In genomic region chr9:115043632-115044031, GRCh38 we compare ENCODE assay signal across 31 cellular contexts.
DNase-seq lines count a peak whose midpoint lies in the region; ATAC-seq, FAIRE-seq and TF ChIP-seq lines count a peak whose summit lies in the region.
"Had no signal": no experiment of that assay in that cellular context is flagged by ENCODE, and none has a peak within 500 bp of the region (broad histone marks: within the 10 kb centered on the region; RNA-seq: fewer than 3 reads in every experiment).

No MANE protein-coding gene starts in this region.

- no peaks in the 10 kb centered on the region for H3K27me3 ChIP-seq in esophagus muscularis mucosa
- H3K27me3 ChIP-seq: brain microvascular endothelial cell, ovary, testis, vagina had no signal

- intact Hi-C loops in esophagus muscularis mucosa (cut with DNase I): no loop called here

- TF ChIP-seq EP300 in esophagus muscularis mucosa (IDR thresholded peaks at IDR 0.05): no peak

- H3K36me3 Mint-ChIP-seq in activated T-helper 17 cell treated with anti-CD3 and anti-CD28 coated beads, Interleukin-2, amount 50 U/mL, for 72 hours (ENCODE audit: low read depth): no peaks in the 10 kb centered on the region
- H3K36me3 Mint-ChIP-seq: natural killer cell treated with Interleukin-12 subunit alpha and Interleukin-12 subunit beta and Interleukin-15 and Interleukin-18, amount 100 ng/mL, for 72 hours had no signal

- TF ChIP-seq CTCF in esophagus muscularis mucosa (IDR thresholded peaks at IDR 0.05): no peak

- peak overlapping the region in 3 of 4 donors; percentile 32 to 80 (median 60) for H3K27ac ChIP-seq in esophagus muscularis mucosa (replicated peaks in 1 of 4)
- H3K27ac ChIP-seq: brain microvascular endothelial cell, KMS-11, lower lobe of right lung, ovary, testis, vagina had no signal

- H3K27ac Mint-ChIP-seq in activated T-helper 17 cell treated with anti-CD3 and anti-CD28 coated beads, Interleukin-2, amount 50 U/mL, for 72 hours: peak overlapping the region; percentile 2
- peak overlapping the region in 1 of 2 donors; percentile 2 for H3K27ac Mint-ChIP-seq in stimulated activated naive CD8-positive, alpha-beta T cell treated with anti-CD3 and anti-CD28 coated beads, Interleukin-15, amount 100 ng/mL, for 72 hours
- H3K27ac Mint-ChIP-seq: activated B cell treated with CpG ODN at 0.5 μM for 24 hours; CD4-positive, alpha-beta T cell; natural killer cell treated with Interleukin-12 subunit alpha and Interleukin-12 subunit beta and Interleukin-15 and Interleukin-18, amount 100 ng/mL, for 72 hours had no signal

- peak overlapping the region; percentile 4 for H3K4me3 Mint-ChIP-seq in activated T-helper 17 cell treated with anti-CD3 and anti-CD28 coated beads, Interleukin-2, amount 50 U/mL, for 72 hours
- peak overlapping the region; percentile 30 to 67 for H3K4me3 Mint-ChIP-seq in stimulated activated naive CD8-positive, alpha-beta T cell treated with anti-CD3 and anti-CD28 coated beads, Interleukin-15, amount 100 ng/mL, for 72 hours
- H3K4me3 Mint-ChIP-seq: activated B cell treated with CpG ODN at 0.5 μM for 24 hours; activated CD8-positive, alpha-beta T cell treated with anti-CD3 and anti-CD28 coated beads for 36 hours; CD4-positive, alpha-beta T cell; natural killer cell treated with Interleukin-12 subunit alpha and Interleukin-12 subunit beta and Interleukin-15 and Interleukin-18, amount 100 ng/mL, for 72 hours had no signal

- H3K4me1 Mint-ChIP-seq in activated T-helper 17 cell treated with anti-CD3 and anti-CD28 coated beads, Interleukin-2, amount 50 U/mL, for 72 hours: peaks cover 6% of the 10 kb centered on the region
- peaks cover 38% of the 10 kb centered on the region for H3K4me1 Mint-ChIP-seq in stimulated activated naive CD8-positive, alpha-beta T cell treated with anti-CD3 and anti-CD28 coated beads, Interleukin-15, amount 100 ng/mL, for 72 hours

- DNase-seq in esophagus muscularis mucosa (ENCODE audit: extremely low spot score) (no peak), HTR-8/SVneo (ENCODE audit: insufficient read length, low spot score) (no peak)
- DNase-seq in stimulated activated naive CD8-positive, alpha-beta T cell treated with anti-CD3 and anti-CD28 coated beads, Interleukin-15, amount 100 ng/mL, for 72 hours: no peak
- DNase-seq in stimulated activated naive CD4-positive, alpha-beta T cell treated with Interleukin-2 at 50 U/mL for 16 hours (lab: John Stamatoyannopoulos, UW): no peak
- DNase-seq in stimulated activated naive CD4-positive, alpha-beta T cell (lab: John Stamatoyannopoulos, UW): no peak
- DNase-seq: activated B cell treated with CpG ODN at 0.5 μM for 24 hours; activated effector memory CD4-positive, alpha-beta T cell treated with anti-CD3 and anti-CD28 coated beads, Interleukin-2, amount 50 U/mL, for 16 hours; brain microvascular endothelial cell; CD4-positive, alpha-beta T cell; effector memory CD4-positive, alpha-beta T cell; EL; erythroblast; heart left ventricle; kidney glomerular epithelial cell; NCI-H1417 treated with DMSO at 0.1 percent for 48 hours; NCI-H2081 treated with DMSO at 0.1 percent for 48 hours; NCI-H345; ovary; testis had no signal

- H3K4me1 ChIP-seq in esophagus muscularis mucosa: peaks cover 0 to 56% (median 41%) of the 10 kb centered on the region in 4 donors
- H3K4me1 ChIP-seq: testis had no signal

- peak; percentile 13 for ATAC-seq in HG02798 (IDR thresholded peaks at IDR 0.05; ENCODE audit: poor library complexity, unreplicated experiment)
- ATAC-seq in activated T-helper 17 cell treated with anti-CD3 and anti-CD28 coated beads, Interleukin-2, amount 50 U/mL, for 72 hours (replicated peaks): no peak
- peak; percentile 57 for ATAC-seq in stimulated activated naive CD8-positive, alpha-beta T cell treated with anti-CD3 and anti-CD28 coated beads, Interleukin-15, amount 100 ng/mL, for 72 hours
- ATAC-seq in SK-N-SH treated with all-trans-retinoic acid at 6 μM for 48 hours: no peak
- ATAC-seq: natural killer cell treated with Interleukin-12 subunit alpha and Interleukin-12 subunit beta and Interleukin-15 and Interleukin-18, amount 100 ng/mL, for 72 hours had no signal

- 92% methylated on average over 3 of the region's 3 CpGs for WGBS in esophagus muscularis mucosa

- no peak for TF ChIP-seq POLR2A in esophagus muscularis mucosa (IDR thresholded peaks at IDR 0.05; ENCODE audit: low read depth)

- no peaks in the 10 kb centered on the region for H3K9me3 ChIP-seq in esophagus muscularis mucosa
- H3K9me3 ChIP-seq: heart left ventricle, lower lobe of right lung, ovary, testis, vagina had no signal

- peaks cover 0 to 24% (median 5%) of the 10 kb centered on the region in 4 donors for H3K36me3 ChIP-seq in esophagus muscularis mucosa
- H3K36me3 ChIP-seq: brain microvascular endothelial cell, heart left ventricle, lower lobe of right lung, ovary, vagina had no signal

- peaks cover 15% of the 10 kb centered on the region for H3K27me3 Mint-ChIP-seq in activated T-helper 17 cell treated with anti-CD3 and anti-CD28 coated beads, Interleukin-2, amount 50 U/mL, for 72 hours
- peaks cover 42% of the 10 kb centered on the region for H3K27me3 Mint-ChIP-seq in stimulated activated naive CD8-positive, alpha-beta T cell treated with anti-CD3 and anti-CD28 coated beads, Interleukin-15, amount 100 ng/mL, for 72 hours

- no peak for FAIRE-seq in HTR-8/SVneo (lab: Jason Lieb, UNC)
- FAIRE-seq: colon, GM12891, H1, RCC 7860 had no signal

- H3K9me3 Mint-ChIP-seq in activated T-helper 17 cell treated with anti-CD3 and anti-CD28 coated beads, Interleukin-2, amount 50 U/mL, for 72 hours: no peaks in the 10 kb centered on the region
- H3K9me3 Mint-ChIP-seq in stimulated activated naive CD8-positive, alpha-beta T cell treated with anti-CD3 and anti-CD28 coated beads, Interleukin-15, amount 100 ng/mL, for 72 hours: no peaks in the 10 kb centered on the region
- H3K9me3 Mint-ChIP-seq: activated B cell treated with CpG ODN at 0.5 μM for 24 hours; activated CD8-positive, alpha-beta T cell treated with anti-CD3 and anti-CD28 coated beads for 36 hours; CD4-positive, alpha-beta T cell; natural killer cell treated with Interleukin-12 subunit alpha and Interleukin-12 subunit beta and Interleukin-15 and Interleukin-18, amount 100 ng/mL, for 72 hours had no signal

- no peak overlapping the region for H3K4me3 ChIP-seq in esophagus muscularis mucosa
- H3K4me3 ChIP-seq: heart left ventricle, lower lobe of right lung, ovary, testis, vagina had no signal

TF ChIP-seq in SK-N-SH treated with all-trans-retinoic acid at 6 μM for 48 hours, 23 proteins besides CTCF, POLR2A, EP300 and RAD21:
- no peak for TF ChIP-seq ZNF70 (CRISPR knock-in tag; IDR thresholded peaks at IDR 0.05)
- no peak for TF ChIP-seq GLIS3 (CRISPR knock-in tag; IDR thresholded peaks at IDR 0.05)
- no peak for TF ChIP-seq ZFP3 (CRISPR knock-in tag; IDR thresholded peaks at IDR 0.05)
- no peak for TF ChIP-seq ISL1 (CRISPR knock-in tag; IDR thresholded peaks at IDR 0.05)
- no peak for TF ChIP-seq ARNTL (CRISPR knock-in tag; IDR thresholded peaks at IDR 0.05; ENCODE audit: borderline replicate concordance, low read depth)
- no peak for TF ChIP-seq BACH2 (CRISPR knock-in tag; IDR thresholded peaks at IDR 0.05; ENCODE audit: borderline replicate concordance)
- no peak for TF ChIP-seq ESRRG (CRISPR knock-in tag; IDR thresholded peaks at IDR 0.05)
- TF ChIP-seq CSDC2 (CRISPR knock-in tag; IDR thresholded peaks at IDR 0.05): no peak
- no peak for TF ChIP-seq PATZ1 (CRISPR knock-in tag; IDR thresholded peaks at IDR 0.05; ENCODE audit: borderline replicate concordance)
- no peak for TF ChIP-seq ZNF8 (CRISPR knock-in tag; IDR thresholded peaks at IDR 0.05)
- TF ChIP-seq CREB5 (CRISPR knock-in tag; IDR thresholded peaks at IDR 0.05; ENCODE audit: low read depth): no peak

Comparison
In these comparisons a context has a peak if more than half of its experiments do, and no peak if none do; other contexts are left out.
1. ATAC-seq: peak in HG02798 (single experiment) and stimulated activated naive CD8-positive, alpha-beta T cell treated with anti-CD3 and anti-CD28 coated beads, Interleukin-15, amount 100 ng/mL, for 72 hours (single experiment); none in activated T-helper 17 cell treated with anti-CD3 and anti-CD28 coated beads, Interleukin-2, amount 50 U/mL, for 72 hours (single experiment) and SK-N-SH treated with all-trans-retinoic acid at 6 μM for 48 hours (single experiment).